Comparison of ENCODE assay signal across 16 cellular contexts in genomic region chr1:47838562-47839459, GRCh38.
"Had no signal": no experiment of that assay in that cellular context is flagged by ENCODE, and none has a peak within 500 bp of the region (broad histone marks: within the 10 kb centered on the region; RNA-seq: fewer than 3 reads in every experiment).

No MANE protein-coding gene starts in this region.

- ATAC-seq: activated naive CD4-positive, alpha-beta T cell treated with anti-CD3 and anti-CD28 coated beads, Interleukin-2, amount 50 U/mL, for 72 hours; esophagus mucosa; naive thymus-derived CD4-positive, alpha-beta T cell; T-helper 17 cell had no signal

- H3K4me3 Mint-ChIP-seq: activated B cell treated with CpG ODN at 0.5 μM for 24 hours; brain; naive thymus-derived CD4-positive, alpha-beta T cell; T-helper 17 cell had no signal

- FAIRE-seq: endometrium, TTC549 had no signal

- H3K4me1 Mint-ChIP-seq: activated B cell treated with CpG ODN at 0.5 μM for 24 hours; naive thymus-derived CD4-positive, alpha-beta T cell had no signal

- H3K27ac ChIP-seq: skin epidermis had no signal

- H3K27ac Mint-ChIP-seq: activated B cell treated with CpG ODN at 0.5 μM for 24 hours; activated naive CD4-positive, alpha-beta T cell treated with anti-CD3 and anti-CD28 coated beads, Interleukin-2, amount 50 U/mL, for 72 hours; brain; naive thymus-derived CD4-positive, alpha-beta T cell; T-helper 17 cell had no signal

- H3K4me3 ChIP-seq: skin epidermis, tibial nerve had no signal

- H3K27me3 ChIP-seq: tibial nerve had no signal

- H3K36me3 Mint-ChIP-seq: activated naive CD4-positive, alpha-beta T cell treated with anti-CD3 and anti-CD28 coated beads, Interleukin-2, amount 50 U/mL, for 72 hours; naive thymus-derived CD4-positive, alpha-beta T cell had no signal

- H3K36me3 ChIP-seq: tibial nerve had no signal

- DNase-seq: activated B cell treated with CpG ODN at 0.5 μM for 24 hours; activated CD4-positive, alpha-beta T cell treated with anti-CD3 and anti-CD28 coated beads, Interleukin-2, amount 50 U/mL, for 1 hour; amniotic stem cell; cerebellar nuclear complex; islet precursor cell; naive thymus-derived CD4-positive, alpha-beta T cell; occipital lobe; SIG-M5; T-helper 17 cell had no signal
